In the genomic region with DNA sequence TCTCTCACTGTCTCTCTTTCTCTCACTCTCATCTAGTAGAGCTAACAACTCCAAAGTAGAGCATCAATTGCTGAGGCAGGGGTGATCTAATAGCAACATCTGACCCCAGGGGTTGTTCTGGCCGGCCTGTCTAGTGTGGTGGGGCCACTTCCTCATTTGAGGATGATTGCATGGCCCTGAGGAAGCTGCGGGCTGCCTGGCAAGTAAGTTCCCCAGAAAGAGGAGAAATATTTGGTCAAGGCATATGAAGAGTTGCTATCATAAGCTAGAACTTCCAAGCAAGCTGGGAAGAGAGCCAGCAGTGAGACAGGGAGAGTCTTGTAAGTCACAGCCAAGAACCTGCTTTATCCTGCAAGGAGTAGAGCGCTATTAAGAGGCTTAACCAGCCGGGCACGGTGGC, we compare ENCODE assay signal across 11 cellular contexts. TPM values are rescaled to one million over a fixed set of nuclear protein-coding genes. Genes with fewer than 3 reads are reported as not detected.
DNase-seq lines count a peak whose midpoint lies in the region; ATAC-seq and TF ChIP-seq lines count a peak whose summit lies in the region.
"Had no signal": no experiment of that assay in that cellular context is flagged by ENCODE, and none has a peak within 500 bp of the region (broad histone marks: within the 10 kb centered on the region; RNA-seq: fewer than 3 reads in every experiment).

No MANE protein-coding gene starts in this region.

- no peak for TF ChIP-seq EP300 in sigmoid colon (IDR thresholded peaks at IDR 0.05)

- H3K4me3 ChIP-seq in esophagus squamous epithelium, result no peak overlapping the region
- H3K4me3 ChIP-seq in sigmoid colon, result no peak overlapping the region
- H3K4me3 ChIP-seq in H7 (ENCODE audit: insufficient read depth, low read depth, low read length), result no peak overlapping the region
- no peak overlapping the region for H3K4me3 ChIP-seq in CD8-positive, alpha-beta memory T cell (ENCODE audit: low read length)

- no peaks in the 10 kb centered on the region for H3K4me1 Mint-ChIP-seq in CD8-positive, alpha-beta memory T cell
- H3K4me1 Mint-ChIP-seq in nephron progenitor cell, result peaks cover 14% of the 10 kb centered on the region

- H3K4me3 Mint-ChIP-seq in CD8-positive, alpha-beta memory T cell, result no peak overlapping the region
- H3K4me3 Mint-ChIP-seq in nephron progenitor cell, result no peak overlapping the region
- H3K4me3 Mint-ChIP-seq: naive thymus-derived CD8-positive, alpha-beta T cell had no signal

- WGBS in esophagus squamous epithelium, 2 donors, result 45 to 75% methylated on average over 2 to 5 of the region's 5 CpGs
- 78 to 80% methylated on average over 5 of the region's 5 CpGs for WGBS in sigmoid colon, 2 donors

- no peaks in the 10 kb centered on the region for H3K9me3 Mint-ChIP-seq in CD8-positive, alpha-beta memory T cell
- no peaks in the 10 kb centered on the region for H3K9me3 Mint-ChIP-seq in nephron progenitor cell
- H3K9me3 Mint-ChIP-seq: naive thymus-derived CD8-positive, alpha-beta T cell had no signal

- intact Hi-C loops in esophagus squamous epithelium (cut with DNase I) (no loop called here), sigmoid colon (cut with DNase I) (no loop called here)

- H3K4me1 ChIP-seq in esophagus squamous epithelium (peaks cover 10 to 61% (median 13%) of the 10 kb centered on the region in 3 donors), sigmoid colon (no peaks in the 10 kb centered on the region)
- H3K4me1 ChIP-seq in CD8-positive, alpha-beta memory T cell (ENCODE audit: insufficient read depth, low read length), result no peaks in the 10 kb centered on the region

- TF ChIP-seq POLR2A in esophagus squamous epithelium (IDR thresholded peaks at IDR 0.05) (no peak), sigmoid colon (IDR thresholded peaks at IDR 0.05) (no peak)

- POLR2A ChIA-PET in CD8-positive, alpha-beta memory T cell (lab: Charles Lee), result no interaction called here

- peak; percentile 80 for ATAC-seq in GM19351 (IDR thresholded peaks at IDR 0.05; ENCODE audit: unreplicated experiment)
- ATAC-seq: naive thymus-derived CD8-positive, alpha-beta T cell had no signal

- no peak overlapping the region for H3K27ac Mint-ChIP-seq in CD8-positive, alpha-beta memory T cell
- no peak overlapping the region for H3K27ac Mint-ChIP-seq in nephron progenitor cell
- H3K27ac Mint-ChIP-seq: naive thymus-derived CD8-positive, alpha-beta T cell had no signal

- H3K27me3 ChIP-seq in esophagus squamous epithelium (no peaks in the 10 kb centered on the region), sigmoid colon (no peaks in the 10 kb centered on the region), H7 (ENCODE audit: control insufficient read depth, insufficient read depth, low read length) (no peaks in the 10 kb centered on the region)
- H3K27me3 ChIP-seq in CD8-positive, alpha-beta memory T cell (ENCODE audit: insufficient read depth, low read length, poor library complexity, severe bottlenecking), result no peaks in the 10 kb centered on the region

- DNase-seq in Kasumi-1 (lab: John Stamatoyannopoulos, UW), result peak; percentile 90 to 91
- peak; percentile 4 for DNase-seq in esophagus squamous epithelium (lab: John Stamatoyannopoulos, UW)
- DNase-seq in sigmoid colon, result peak; percentile 78
- DNase-seq in H7, result no peak
- DNase-seq in CD8-positive, alpha-beta memory T cell, result no peak
- no peak for DNase-seq in NCI-H1417 (lab: John Stamatoyannopoulos, UW)
- DNase-seq in nephron progenitor cell, result no peak
- DNase-seq: naive thymus-derived CD8-positive, alpha-beta T cell; NCI-H526 had no signal

- peak overlapping the region in 3 of 4 donors; percentile 30 to 73 (median 57) for H3K27ac ChIP-seq in esophagus squamous epithelium
- peak overlapping the region in 1 of 4 donors; percentile 50 for H3K27ac ChIP-seq in sigmoid colon
- no peak overlapping the region for H3K27ac ChIP-seq in CD8-positive, alpha-beta memory T cell (ENCODE audit: low read depth, low read length)
- H3K27ac ChIP-seq: epithelial cell of prostate had no signal

- H3K36me3 Mint-ChIP-seq in CD8-positive, alpha-beta memory T cell, result no peaks in the 10 kb centered on the region
- peaks cover 24% of the 10 kb centered on the region for H3K36me3 Mint-ChIP-seq in nephron progenitor cell (ENCODE audit: low read depth)
- H3K36me3 Mint-ChIP-seq: naive thymus-derived CD8-positive, alpha-beta T cell had no signal

- no peaks in the 10 kb centered on the region for H3K9me3 ChIP-seq in esophagus squamous epithelium
- H3K9me3 ChIP-seq in sigmoid colon, result no peaks in the 10 kb centered on the region
- no peaks in the 10 kb centered on the region for H3K9me3 ChIP-seq in CD8-positive, alpha-beta memory T cell (ENCODE audit: low read length)

- no peaks in the 10 kb centered on the region for H3K27me3 Mint-ChIP-seq in CD8-positive, alpha-beta memory T cell
- no peaks in the 10 kb centered on the region for H3K27me3 Mint-ChIP-seq in nephron progenitor cell (ENCODE audit: low read depth, poor library complexity)

- CTCF ChIA-PET in CD8-positive, alpha-beta memory T cell (lab: Charles Lee), result interaction anchor here (1.2 kb wide), 1 partner anchor 20 kb away, joined by 4 read pairs; no protein-coding TSS in a partner anchor

- H3K36me3 ChIP-seq in esophagus squamous epithelium (peaks cover 0 to 14% (median 0%) of the 10 kb centered on the region in 3 donors), sigmoid colon (peaks cover 0 to 37% (median 0%) of the 10 kb centered on the region in 4 donors), H7 (replicated peaks; ENCODE audit: control insufficient read depth, insufficient read depth, low read length) (no peaks in the 10 kb centered on the region)
- no peaks in the 10 kb centered on the region for H3K36me3 ChIP-seq in CD8-positive, alpha-beta memory T cell (ENCODE audit: insufficient read depth, low read length)

- TF ChIP-seq CTCF in esophagus squamous epithelium (IDR thresholded peaks at IDR 0.05), result no peak
- TF ChIP-seq CTCF in sigmoid colon (IDR thresholded peaks at IDR 0.05), result no peak
- TF ChIP-seq CTCF in nephron progenitor cell (IDR thresholded peaks at IDR 0.05), result no peak

RNA-seq across cellular contexts. Expression of gene TMEM87B, which starts 50.8 kb away (rescaled TPM):
- total RNA-seq in esophagus squamous epithelium (10 to 100 TPM; 17.7 to 30.0 (median 23.6) TPM), sigmoid colon (10 to 100 TPM; 16.7 to 36.7 (median 20.5) TPM)
- 10 to 100 TPM; 10.2 to 26.2 (median 12.0) TPM for polyA plus RNA-seq in sigmoid colon
- 7.1 and 11.0 TPM in 2 replicates for total RNA-seq in H7 (2014; rRNA removed; shearing (Covaris generic))
- 10 to 100 TPM; 16.8 to 17.3 TPM for total RNA-seq in CD8-positive, alpha-beta memory T cell
- polyA plus RNA-seq in CD8-positive, alpha-beta memory T cell, result 12.9 TPM

Comparison
In these comparisons a context has a peak if more than half of its experiments do, and no peak if none do; other contexts are left out.
1. DNase-seq: peak in Kasumi-1 (2 of 2), esophagus squamous epithelium (single experiment) and sigmoid colon (single experiment); none in H7 (single experiment), CD8-positive, alpha-beta memory T cell (0 of 5), NCI-H1417 (0 of 3) and nephron progenitor cell (single experiment).